15 cellular contexts compared by ENCODE assay signal in the genomic region with DNA sequence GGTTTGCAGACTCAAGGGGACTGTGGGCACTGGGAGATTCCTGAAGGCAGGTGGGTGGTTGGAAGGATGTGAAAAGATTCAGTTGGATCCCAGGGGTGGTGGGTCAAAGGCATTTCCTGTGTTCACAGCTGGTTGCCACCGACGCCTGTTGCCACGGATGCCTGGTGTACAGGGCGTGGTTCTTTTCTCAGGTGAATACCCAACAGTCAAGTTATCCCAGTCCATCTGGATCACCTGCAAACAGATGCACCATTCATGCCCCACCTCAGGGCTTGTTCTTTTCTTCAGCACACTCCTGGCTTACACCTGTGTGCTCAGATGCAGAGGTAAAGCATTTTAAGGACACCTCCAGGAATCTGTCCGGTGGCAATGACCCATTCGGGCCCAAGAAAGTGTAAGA. TPM values are rescaled to one million over a fixed set of nuclear protein-coding genes. Genes with fewer than 3 reads are reported as not detected.
DNase-seq lines count a peak whose midpoint lies in the region; ATAC-seq and TF ChIP-seq lines count a peak whose summit lies in the region.
"Had no signal": no experiment of that assay in that cellular context is flagged by ENCODE, and none has a peak within 500 bp of the region (broad histone marks: within the 10 kb centered on the region; RNA-seq: fewer than 3 reads in every experiment).

No MANE protein-coding gene starts in this region.

- ATAC-seq in activated T-helper 17 cell treated with anti-CD3 and anti-CD28 coated beads, Interleukin-2, amount 50 U/mL, for 72 hours (replicated peaks): peak; percentile 11
- ATAC-seq in GM19035 (IDR thresholded peaks at IDR 0.05; ENCODE audit: unreplicated experiment): no peak
- ATAC-seq: A549, GM12878, HCT116 had no signal

- peaks cover 8% of the 10 kb centered on the region for H3K9me3 Mint-ChIP-seq in activated naive CD4-positive, alpha-beta T cell treated with anti-CD3 and anti-CD28 coated beads, Interleukin-2, amount 10 ng/mL, durations not matched to agents 7 days and 5 days
- peaks cover 18% of the 10 kb centered on the region for H3K9me3 Mint-ChIP-seq in activated T-helper 17 cell treated with anti-CD3 and anti-CD28 coated beads, Interleukin-2, amount 50 U/mL, for 72 hours
- peaks cover 31% of the 10 kb centered on the region for H3K9me3 Mint-ChIP-seq in osteocyte (ENCODE audit: unreplicated experiment)
- H3K9me3 Mint-ChIP-seq in HFFc6: peaks cover 11% of the 10 kb centered on the region

- no peak overlapping the region for H3K27ac Mint-ChIP-seq in activated naive CD4-positive, alpha-beta T cell treated with anti-CD3 and anti-CD28 coated beads, Interleukin-2, amount 10 ng/mL, durations not matched to agents 7 days and 5 days
- no peak overlapping the region for H3K27ac Mint-ChIP-seq in activated T-helper 17 cell treated with anti-CD3 and anti-CD28 coated beads, Interleukin-2, amount 50 U/mL, for 72 hours
- no peak overlapping the region for H3K27ac Mint-ChIP-seq in osteocyte (ENCODE audit: unreplicated experiment)
- H3K27ac Mint-ChIP-seq in HFFc6: no peak overlapping the region
- H3K27ac Mint-ChIP-seq: CD4-positive, alpha-beta memory T cell had no signal

- H3K36me3 Mint-ChIP-seq in activated naive CD4-positive, alpha-beta T cell treated with anti-CD3 and anti-CD28 coated beads, Interleukin-2, amount 10 ng/mL, durations not matched to agents 7 days and 5 days: no peaks in the 10 kb centered on the region
- H3K36me3 Mint-ChIP-seq in activated T-helper 17 cell treated with anti-CD3 and anti-CD28 coated beads, Interleukin-2, amount 50 U/mL, for 72 hours (ENCODE audit: low read depth): no peaks in the 10 kb centered on the region
- H3K36me3 Mint-ChIP-seq in osteocyte (ENCODE audit: unreplicated experiment) (no peaks in the 10 kb centered on the region), HFFc6 (ENCODE audit: low read depth) (no peaks in the 10 kb centered on the region)
- H3K36me3 Mint-ChIP-seq: CD4-positive, alpha-beta memory T cell had no signal

- CTCF ChIA-PET in activated naive CD4-positive, alpha-beta T cell treated with anti-CD3 and anti-CD28 coated beads, Interleukin-2, amount 10 ng/mL, durations not matched to agents 7 days and 5 days (lab: Charles Lee): no interaction called here

- H3K4me1 Mint-ChIP-seq in activated naive CD4-positive, alpha-beta T cell treated with anti-CD3 and anti-CD28 coated beads, Interleukin-2, amount 10 ng/mL, durations not matched to agents 7 days and 5 days: no peaks in the 10 kb centered on the region
- H3K4me1 Mint-ChIP-seq in activated T-helper 17 cell treated with anti-CD3 and anti-CD28 coated beads, Interleukin-2, amount 50 U/mL, for 72 hours: no peaks in the 10 kb centered on the region
- H3K4me1 Mint-ChIP-seq in osteocyte (ENCODE audit: unreplicated experiment) (no peaks in the 10 kb centered on the region), HFFc6 (ENCODE audit: low read depth) (no peaks in the 10 kb centered on the region)
- H3K4me1 Mint-ChIP-seq: CD4-positive, alpha-beta memory T cell had no signal

- no peaks in the 10 kb centered on the region for H3K27me3 Mint-ChIP-seq in activated naive CD4-positive, alpha-beta T cell treated with anti-CD3 and anti-CD28 coated beads, Interleukin-2, amount 10 ng/mL, durations not matched to agents 7 days and 5 days
- no peaks in the 10 kb centered on the region for H3K27me3 Mint-ChIP-seq in activated T-helper 17 cell treated with anti-CD3 and anti-CD28 coated beads, Interleukin-2, amount 50 U/mL, for 72 hours
- H3K27me3 Mint-ChIP-seq in osteocyte (ENCODE audit: unreplicated experiment): no peaks in the 10 kb centered on the region
- peaks cover 4% of the 10 kb centered on the region for H3K27me3 Mint-ChIP-seq in HFFc6 (ENCODE audit: insufficient read depth)
- H3K27me3 Mint-ChIP-seq: CD4-positive, alpha-beta memory T cell had no signal

- TF ChIP-seq CTCF in osteocyte (IDR thresholded peaks at IDR 0.05): no peak
- TF ChIP-seq CTCF in HFFc6 (IDR thresholded peaks at IDR 0.05): no peak

- peak; percentile 22 for DNase-seq in activated naive CD4-positive, alpha-beta T cell treated with anti-CD3 and anti-CD28 coated beads, Interleukin-2, amount 10 ng/mL, durations not matched to agents 7 days and 5 days
- DNase-seq in activated naive CD4-positive, alpha-beta T cell (lab: John Stamatoyannopoulos, UW): no peak
- DNase-seq in osteocyte (ENCODE audit: extremely low spot score, unreplicated experiment) (peak; percentile 51), NCI-H1417 (lab: John Stamatoyannopoulos, UW) (no peak), HFFc6 (no peak)
- DNase-seq: BE2C; CD4-positive, alpha-beta memory T cell; DMS79; GM23248 had no signal

- no peak overlapping the region for H3K4me3 Mint-ChIP-seq in activated naive CD4-positive, alpha-beta T cell treated with anti-CD3 and anti-CD28 coated beads, Interleukin-2, amount 10 ng/mL, durations not matched to agents 7 days and 5 days
- H3K4me3 Mint-ChIP-seq in activated T-helper 17 cell treated with anti-CD3 and anti-CD28 coated beads, Interleukin-2, amount 50 U/mL, for 72 hours: no peak overlapping the region
- H3K4me3 Mint-ChIP-seq in osteocyte (ENCODE audit: unreplicated experiment) (no peak overlapping the region), HFFc6 (no peak overlapping the region)
- H3K4me3 Mint-ChIP-seq: CD4-positive, alpha-beta memory T cell had no signal

RNA-seq across cellular contexts. Expression of a gene that starts 55.8 kb away (rescaled TPM):
- total RNA-seq in activated T-helper 17 cell treated with anti-CD3 and anti-CD28 coated beads, Interleukin-2, amount 50 U/mL, for 72 hours: not detected
- total RNA-seq in osteocyte: 0.21 TPM in 1 of 2 replicates, not detected in the other
- total RNA-seq in HFFc6 (2021; fragmentation: NEBNext Ultra II Directional; extraction: Animal tissue kit (Norgen Biotek cat#: 25700)): 10 to 100 TPM; 27.1 to 41.8 (median 28.6) TPM
- total RNA-seq: CD4-positive, alpha-beta memory T cell; G401; GM12878; GM23248 had no signal

Comparison
In these comparisons a context has a peak if more than half of its experiments do, and no peak if none do; other contexts are left out.
1. DNase-seq: peak in activated naive CD4-positive, alpha-beta T cell treated with anti-CD3 and anti-CD28 coated beads, Interleukin-2, amount 10 ng/mL, durations not matched to agents 7 days and 5 days (single experiment) and osteocyte (single experiment); none in activated naive CD4-positive, alpha-beta T cell (0 of 4), NCI-H1417 (0 of 3) and HFFc6 (single experiment).
2. RNA of a gene that starts 55.8 kb away (total RNA-seq): 27.1 to 41.8 TPM in HFFc6; 0.21 TPM in osteocyte and not detected in activated T-helper 17 cell treated with anti-CD3 and anti-CD28 coated beads, Interleukin-2, amount 50 U/mL, for 72 hours; every median in the first group is over 10 times any median in the second.